ENCODE assay signal across 16 cellular contexts in the genomic region with DNA sequence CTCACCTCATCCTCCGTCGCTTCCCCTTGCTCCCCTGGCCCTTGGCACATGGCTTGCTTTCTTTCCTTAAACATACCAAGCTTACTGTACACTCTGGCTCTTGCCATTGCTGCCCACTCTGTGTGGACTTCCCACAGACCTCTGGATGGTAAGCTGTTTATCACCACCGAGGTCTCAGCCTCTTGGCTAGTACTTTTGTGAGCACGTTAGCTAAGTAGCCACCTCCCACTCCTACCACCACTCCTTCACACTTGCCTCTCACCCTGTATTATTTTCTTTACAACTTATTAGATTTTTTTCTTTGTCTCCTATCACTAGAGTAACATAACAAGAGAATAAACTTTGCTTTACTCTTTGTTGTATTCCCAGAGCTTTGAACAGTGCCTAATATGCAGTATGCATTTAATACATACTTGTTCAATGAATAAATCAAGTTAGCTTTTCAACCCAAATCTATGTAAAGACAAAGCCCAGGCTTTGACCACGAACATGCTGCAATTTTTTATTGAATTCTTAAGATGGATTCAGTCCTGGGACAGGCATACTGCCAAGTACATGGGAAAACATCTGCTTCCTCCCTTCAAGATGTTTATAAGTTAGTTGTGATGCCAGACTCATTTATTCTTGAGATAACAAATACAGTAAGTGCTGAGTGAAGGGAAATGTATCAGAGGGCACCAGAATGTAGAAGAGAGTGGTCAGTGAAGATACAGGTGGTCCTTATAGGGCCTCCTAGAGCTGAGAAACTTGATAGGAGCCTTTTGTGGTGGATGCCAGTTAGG. TPM values are rescaled to one million over a fixed set of nuclear protein-coding genes. Genes with fewer than 3 reads are reported as not detected.
DNase-seq lines count a peak whose midpoint lies in the region; ATAC-seq, FAIRE-seq and TF ChIP-seq lines count a peak whose summit lies in the region.
"Had no signal": no experiment of that assay in that cellular context is flagged by ENCODE, and none has a peak within 500 bp of the region (broad histone marks: within the 10 kb centered on the region; RNA-seq: fewer than 3 reads in every experiment).

No MANE protein-coding gene starts in this region.

- no peaks in the 10 kb centered on the region for H3K36me3 Mint-ChIP-seq in activated naive CD4-positive, alpha-beta T cell treated with anti-CD3 and anti-CD28 coated beads for 36 hours (ENCODE audit: low read depth)
- H3K36me3 Mint-ChIP-seq: CD14-positive monocyte had no signal

- H3K9ac ChIP-seq in K562 (ENCODE audit: insufficient read depth in 1 of 2, low read depth in 2 of 2, low read length in 2 of 2) (no peak overlapping the region), mesenchymal stem cell (ENCODE audit: low read length) (no peak overlapping the region)

- H2AFZ ChIP-seq in K562 (ENCODE audit: low read depth, low read length) = no peak overlapping the region
- H2AFZ ChIP-seq in mesenchymal stem cell (ENCODE audit: low read depth, low read length) = no peak overlapping the region

- peak overlapping the region; percentile 18 to 65 for H2BK12ac ChIP-seq in mesenchymal stem cell (ENCODE audit: low read length in 2 of 2)

- no peak overlapping the region for H3K27ac Mint-ChIP-seq in activated naive CD4-positive, alpha-beta T cell treated with anti-CD3 and anti-CD28 coated beads for 36 hours
- H3K27ac Mint-ChIP-seq: activated T-helper 2 cell treated with anti-CD3 and anti-CD28 coated beads, Interferon-gamma antibody, Interleukin-2, Interleukin-4, amounts not matched to agents 10 μg/mL and 5 μg/mL and 100 μg/mL, durations not matched to agents 14 hours and 24 hours and 36 hours; CD14-positive monocyte had no signal

- H3K27me3 Mint-ChIP-seq in activated naive CD4-positive, alpha-beta T cell treated with anti-CD3 and anti-CD28 coated beads for 36 hours (ENCODE audit: low read depth) = peaks cover 34% of the 10 kb centered on the region

- H3K14ac ChIP-seq in mesenchymal stem cell (ENCODE audit: low read length in 2 of 2) = no peak overlapping the region

- no peak overlapping the region for H2BK5ac ChIP-seq in mesenchymal stem cell (ENCODE audit: low read depth, low read length, poor library complexity, severe bottlenecking)

- peak overlapping the region; percentile 19 for H4K8ac ChIP-seq in mesenchymal stem cell (ENCODE audit: low read length)

- no peaks in the 10 kb centered on the region for H3K79me1 ChIP-seq in mesenchymal stem cell (replicated peaks; ENCODE audit: low read length, poor library complexity, severe bottlenecking)

- H3K23ac ChIP-seq in mesenchymal stem cell (ENCODE audit: low read length in 2 of 2) = peak overlapping the region in 1 of 2 experiments; percentile 6

- peak overlapping the region; percentile 46 to 67 for H3K18ac ChIP-seq in mesenchymal stem cell (ENCODE audit: low read depth in 1 of 2, low read length in 2 of 2)

- H3K4me3 Mint-ChIP-seq in activated naive CD4-positive, alpha-beta T cell treated with anti-CD3 and anti-CD28 coated beads for 36 hours = no peak overlapping the region
- H3K4me3 Mint-ChIP-seq: CD14-positive monocyte had no signal

- no TSS peak for BruUV-seq in K562 (replicated peaks; lab: Mats Ljungman, UMichigan)

- no peak overlapping the region for H3K4me3 ChIP-seq in AG10803 (ENCODE audit: low read length)
- H3K4me3 ChIP-seq in HEK293 (ENCODE audit: low read depth, low read length) = no peak overlapping the region
- H3K4me3 ChIP-seq in K562 = no peak overlapping the region
- peak overlapping the region in 1 of 2 experiments; percentile 0 for H3K4me3 ChIP-seq in mesenchymal stem cell (ENCODE audit: insufficient read depth in 1 of 2, low read depth in 1 of 2, low read length in 2 of 2)
- H3K4me3 ChIP-seq: breast epithelium, prostate gland had no signal

- no peaks in the 10 kb centered on the region for H4K20me1 ChIP-seq in K562 (replicated peaks; ENCODE audit: control insufficient read depth, insufficient read depth, low read length)

- peak; percentile 94 for DNase-seq in AG10803 (ENCODE audit: low read depth)
- no peak for DNase-seq in K562 (ENCODE audit: extremely low read depth in 1 of 4, low spot score in 3 of 4)
- DNase-seq in mesenchymal stem cell = peak; percentile 70
- no peak for DNase-seq in activated naive CD4-positive, alpha-beta T cell treated with anti-CD3 and anti-CD28 coated beads for 36 hours
- no peak for DNase-seq in NAMALWA (ENCODE audit: low spot score)
- DNase-seq: activated CD4-positive, alpha-beta T cell treated with anti-CD3 and anti-CD28 coated beads, Interleukin-2, amount 50 U/mL, for 48 hours; NCI-H1417 treated with DMSO at 0.1 percent for 48 hours; stimulated activated CD4-positive, alpha-beta T cell treated with anti-CD3 and anti-CD28 coated beads, Interleukin-2, amount 100 ng/mL, for 24 hours had no signal

- H3K4me2 ChIP-seq in K562 (ENCODE audit: insufficient read depth, low read length) = no peak overlapping the region
- H3K4me2 ChIP-seq in mesenchymal stem cell (ENCODE audit: low read length, poor library complexity, severe bottlenecking) = no peak overlapping the region

- H3K4me1 ChIP-seq in HEK293 (ENCODE audit: control insufficient read depth, insufficient read depth, low read length) = no peaks in the 10 kb centered on the region
- no peaks in the 10 kb centered on the region for H3K4me1 ChIP-seq in K562 (replicated peaks in 1 of 2; ENCODE audit: control insufficient read depth in 2 of 2, insufficient read depth in 2 of 2, low read length in 2 of 2)
- H3K4me1 ChIP-seq in mesenchymal stem cell (ENCODE audit: control insufficient read depth, insufficient read depth, low read depth, low read length) = peaks cover 3% of the 10 kb centered on the region
- H3K4me1 ChIP-seq: breast epithelium, prostate gland had no signal

- ATAC-seq in K562 (no peak), HG02759 (IDR thresholded peaks at IDR 0.05; ENCODE audit: unreplicated experiment) (no peak), HG02840 (IDR thresholded peaks at IDR 0.05; ENCODE audit: low FRiP score, unreplicated experiment) (no peak)

- intact Hi-C loops in K562 (cut with micrococcal nuclease) = no loop called here
- intact Hi-C loops in activated naive CD4-positive, alpha-beta T cell treated with anti-CD3 and anti-CD28 coated beads for 36 hours (cut with micrococcal nuclease) = no loop called here

- no peaks in the 10 kb centered on the region for H3K4me1 Mint-ChIP-seq in activated naive CD4-positive, alpha-beta T cell treated with anti-CD3 and anti-CD28 coated beads for 36 hours (ENCODE audit: low read depth)

- TF ChIP-seq CTCF in AG10803 (conservative IDR thresholded peaks at IDR 0.05; ENCODE audit: low read length) (no peak), HEK293 (tag by site-specific recombination; IDR thresholded peaks at IDR 0.05) (no peak), K562 (IDR thresholded peaks at IDR 0.05 in 2 of 3, conservative IDR thresholded peaks at IDR 0.05 in 1 of 3; ENCODE audit: insufficient read depth in 2 of 3, low read depth in 1 of 3, low read length in 3 of 3) (no peak)

- WGBS in K562 (ENCODE audit: insufficient coverage, low coverage, missing lambda C conversion rate) = 0% methylated on average over 5 of the region's 5 CpGs
- WGBS in mesenchymal stem cell = 66% methylated on average over 5 of the region's 5 CpGs

- H4K91ac ChIP-seq in mesenchymal stem cell (ENCODE audit: low read length) = peak overlapping the region; percentile 18

- H2BK15ac ChIP-seq in mesenchymal stem cell (ENCODE audit: low read depth, poor library complexity, severe bottlenecking) = no peak overlapping the region

- no peaks in the 10 kb centered on the region for H3K9me1 ChIP-seq in K562 (ENCODE audit: control insufficient read depth, insufficient read depth, low read length)

- no peaks in the 10 kb centered on the region for H3K9me3 ChIP-seq in HEK293 (ENCODE audit: control insufficient read depth, insufficient read depth, low read depth, low read length)
- no peaks in the 10 kb centered on the region for H3K9me3 ChIP-seq in K562 (replicated peaks; ENCODE audit: control insufficient read depth, insufficient read depth, low read depth, low read length)
- H3K9me3 ChIP-seq in mesenchymal stem cell (ENCODE audit: control insufficient read depth, low read length) = no peaks in the 10 kb centered on the region
- H3K9me3 ChIP-seq: breast epithelium, prostate gland had no signal

- H3K9me3 Mint-ChIP-seq in activated naive CD4-positive, alpha-beta T cell treated with anti-CD3 and anti-CD28 coated beads for 36 hours = no peaks in the 10 kb centered on the region
- H3K9me3 Mint-ChIP-seq: activated T-helper 2 cell treated with anti-CD3 and anti-CD28 coated beads, Interferon-gamma antibody, Interleukin-2, Interleukin-4, amounts not matched to agents 10 μg/mL and 5 μg/mL and 100 μg/mL, durations not matched to agents 14 hours and 24 hours and 36 hours had no signal

- H3K27ac ChIP-seq in HEK293 (ENCODE audit: extremely low read depth, low read depth, low read length) (no peak overlapping the region), K562 (ENCODE audit: extremely low read depth, low read depth, low read length) (no peak overlapping the region), mesenchymal stem cell (ENCODE audit: low read length, poor library complexity, severe bottlenecking) (no peak overlapping the region)
- H3K27ac ChIP-seq: breast epithelium, prostate gland had no signal

- POLR2A ChIA-PET in HEK293 (lab: Yijun Ruan, JAX) = no interaction called here
- POLR2A ChIA-PET in K562 (lab: Yijun Ruan, JAX) = interaction anchor here (1.0 kb wide), 1 partner anchor 21 kb away, joined by 3 read pairs; no protein-coding TSS in a partner anchor

- in situ Hi-C loops in K562 (cut with MboI) = no loop called here

- peak overlapping the region in 1 of 2 experiments; percentile 1 for H3K4ac ChIP-seq in mesenchymal stem cell (ENCODE audit: low read depth in 1 of 2, low read length in 2 of 2)

- no peak for TF ChIP-seq RAD21 in K562 (CRISPR knock-in tag; conservative IDR thresholded peaks at IDR 0.05 in 1 of 2, IDR thresholded peaks at IDR 0.05 in 1 of 2)

- TF ChIP-seq POLR2A in K562 (conservative IDR thresholded peaks at IDR 0.05) = no peak

- no peak overlapping the region for H2AK5ac ChIP-seq in mesenchymal stem cell (ENCODE audit: low read length, severe bottlenecking)

- H3K36me3 ChIP-seq in HEK293 (ENCODE audit: control insufficient read depth in 2 of 2, insufficient read depth in 1 of 2, low read length in 2 of 2) = no peaks in the 10 kb centered on the region
- no peaks in the 10 kb centered on the region for H3K36me3 ChIP-seq in K562 (ENCODE audit: control insufficient read depth, insufficient read depth, low read length)
- no peaks in the 10 kb centered on the region for H3K36me3 ChIP-seq in mesenchymal stem cell (ENCODE audit: control insufficient read depth in 1 of 2, insufficient read depth in 2 of 2, low read depth in 1 of 2, low read length in 2 of 2)
- H3K36me3 ChIP-seq: breast epithelium, prostate gland had no signal

- H2BK120ac ChIP-seq in mesenchymal stem cell (ENCODE audit: low read depth, low read length) = no peak overlapping the region

- CTCF ChIA-PET in HEK293 (lab: Yijun Ruan, JAX) (no interaction called here), K562 (lab: Yijun Ruan, JAX; ENCODE audit: low intra/inter-chr PET ratio) (no interaction called here)
- CTCF ChIA-PET in activated naive CD4-positive, alpha-beta T cell treated with anti-CD3 and anti-CD28 coated beads for 36 hours (lab: Charles Lee) = no interaction called here

- H3K79me2 ChIP-seq in K562 (ENCODE audit: control insufficient read depth, insufficient read depth, low read length) = no peaks in the 10 kb centered on the region

- TF ChIP-seq EP300 in K562 (IDR thresholded peaks at IDR 0.05; ENCODE audit: low read length) = no peak

- H3K27me3 ChIP-seq in K562 (ENCODE audit: control insufficient read depth in 2 of 2, insufficient read depth in 2 of 2, low read length in 2 of 2) = peaks cover 3 to 20% of the 10 kb centered on the region in 2 experiments; a peak in 3 of 5 replicates
- peaks cover 0 to 8% of the 10 kb centered on the region in 2 experiments for H3K27me3 ChIP-seq in mesenchymal stem cell (ENCODE audit: control insufficient read depth in 1 of 2, insufficient read depth in 1 of 2, low read length in 2 of 2)
- H3K27me3 ChIP-seq: breast epithelium had no signal

- no peak for FAIRE-seq in K562 (lab: Jason Lieb, UNC)

RNA-seq across cellular contexts. Expression of a gene that starts 24.9 kb away (rescaled TPM):
- total RNA-seq in K562 (2011; cell fraction: chromatin; rRNA removed; ENCODE audit: low replicate concordance) = not detected in 2 replicates
- not detected in 2 replicates for total RNA-seq in K562 (2011; cell fraction: nucleolus; rRNA removed)
- total RNA-seq in K562 (2011; cell fraction: nucleoplasm; rRNA removed) = not detected in 2 replicates
- total RNA-seq in K562 (2014; rRNA removed) (not detected in 2 replicates), K562 (2014; rRNA removed; fragmentation: Illumina TruSeq; extraction: Trizol) (not detected in 2 replicates), K562 (2015; rRNA removed; fragmentation: Illumina TruSeq; extraction: Trizol) (not detected in 2 replicates), K562 (2021) (not detected in 2 replicates)
- polyA plus RNA-seq in K562 (2011; rRNA removed) (not detected in 2 replicates), K562 (2014; fragmentation: Illumina TruSeq; extraction: Trizol) (not detected in 2 replicates), K562 (2014; fragmentation: Nextera tagmentation; extraction: Ambion mirVana) (not detected), K562 (2014; rRNA removed) (not detected in 2 replicates)
- not detected in 2 replicates for polyA plus RNA-seq in K562 (2011; cell fraction: cytosol; rRNA removed)
- not detected in 2 replicates for polyA plus RNA-seq in K562 (2011; cell fraction: nucleus; rRNA removed)
- polyA plus RNA-seq in K562 (2012) = not detected in 2 replicates
- polyA minus RNA-seq in K562 (2011; rRNA and poly(A)+ RNA removed) = not detected in 2 replicates
- polyA minus RNA-seq in K562 (2011; cell fraction: cytosol; rRNA and poly(A)+ RNA removed) = not detected in 2 replicates
- not detected in 2 replicates for polyA minus RNA-seq in K562 (2011; cell fraction: nucleus; rRNA and poly(A)+ RNA removed)
- polyA plus RNA-seq in mesenchymal stem cell (2013, experiment 1 of 2) = not detected
- polyA plus RNA-seq in mesenchymal stem cell (2013, experiment 2 of 2) = not detected
- not detected for total RNA-seq in activated naive CD4-positive, alpha-beta T cell treated with anti-CD3 and anti-CD28 coated beads for 36 hours
- total RNA-seq: activated T-helper 2 cell treated with anti-CD3 and anti-CD28 coated beads, Interferon-gamma antibody, Interleukin-2, Interleukin-4, amounts not matched to agents 10 μg/mL and 5 μg/mL and 100 μg/mL, durations not matched to agents 14 hours and 24 hours and 36 hours; breast epithelium; mesenteric fat pad; prostate gland had no signal
- polyA plus RNA-seq: CD14-positive monocyte had no signal

RNA-seq across cellular contexts. Expression of a gene that starts 37.4 kb away (rescaled TPM):
- total RNA-seq in K562 (2011; cell fraction: chromatin; rRNA removed; ENCODE audit: low replicate concordance) = 54.2 and 126 TPM in 2 replicates
- total RNA-seq in K562 (2011; cell fraction: nucleolus; rRNA removed) = 30.7 and 42.2 TPM in 2 replicates
- total RNA-seq in K562 (2011; cell fraction: nucleoplasm; rRNA removed) = 75.7 and 127 TPM in 2 replicates
- 17.7 and 21.4 TPM in 2 replicates for total RNA-seq in K562 (2014; rRNA removed)
- total RNA-seq in K562 (2014; rRNA removed; fragmentation: Illumina TruSeq; extraction: Trizol) = 32.6 and 38.2 TPM in 2 replicates
- 34.0 and 36.8 TPM in 2 replicates for total RNA-seq in K562 (2015; rRNA removed; fragmentation: Illumina TruSeq; extraction: Trizol)
- 28.2 and 29.7 TPM in 2 replicates for total RNA-seq in K562 (2021)
- polyA plus RNA-seq in K562 (2011; rRNA removed) = 28.6 and 39.7 TPM in 2 replicates
- polyA plus RNA-seq in K562 (2011; cell fraction: cytosol; rRNA removed) = 4.4 and 9.8 TPM in 2 replicates
- polyA plus RNA-seq in K562 (2011; cell fraction: nucleus; rRNA removed) = 60.0 and 68.3 TPM in 2 replicates
- 9.5 and 10.5 TPM in 2 replicates for polyA plus RNA-seq in K562 (2012)
- 24.1 and 24.5 TPM in 2 replicates for polyA plus RNA-seq in K562 (2014; fragmentation: Illumina TruSeq; extraction: Trizol)
- polyA plus RNA-seq in K562 (2014; fragmentation: Nextera tagmentation; extraction: Ambion mirVana) = 10 to 100 TPM in 1 of 2 experiments, 1 to 10 TPM in 1; 8.6 to 12.4 TPM
- polyA plus RNA-seq in K562 (2014; rRNA removed) = 16.5 and 21.6 TPM in 2 replicates
- polyA minus RNA-seq in K562 (2011; rRNA and poly(A)+ RNA removed) = 73.5 and 79.8 TPM in 2 replicates
- 14.7 and 19.9 TPM in 2 replicates for polyA minus RNA-seq in K562 (2011; cell fraction: cytosol; rRNA and poly(A)+ RNA removed)
- polyA minus RNA-seq in K562 (2011; cell fraction: nucleus; rRNA and poly(A)+ RNA removed) = 95.6 and 125 TPM in 2 replicates
- polyA plus RNA-seq in mesenchymal stem cell (2013, experiment 1 of 2) = 2.2 TPM
- polyA plus RNA-seq in mesenchymal stem cell (2013, experiment 2 of 2) = 2.6 TPM
- 10 to 100 TPM; 13.4 to 15.5 TPM for total RNA-seq in activated naive CD4-positive, alpha-beta T cell treated with anti-CD3 and anti-CD28 coated beads for 36 hours

RNA-seq across cellular contexts. Expression of a gene that starts 37.7 kb away (rescaled TPM):
- total RNA-seq in K562 (2011; cell fraction: chromatin; rRNA removed; ENCODE audit: low replicate concordance) = 22.2 and 131 TPM in 2 replicates
- 10.0 and 22.6 TPM in 2 replicates for total RNA-seq in K562 (2011; cell fraction: nucleolus; rRNA removed)
- total RNA-seq in K562 (2011; cell fraction: nucleoplasm; rRNA removed) = 41.6 and 60.6 TPM in 2 replicates
- total RNA-seq in K562 (2014; rRNA removed) (38.4 and 42.9 TPM in 2 replicates), K562 (2014; rRNA removed; fragmentation: Illumina TruSeq; extraction: Trizol) (71.1 and 84.3 TPM in 2 replicates), K562 (2015; rRNA removed; fragmentation: Illumina TruSeq; extraction: Trizol) (68.5 and 75.9 TPM in 2 replicates), K562 (2021) (46.6 and 51.5 TPM in 2 replicates)
- polyA plus RNA-seq in K562 (2011; rRNA removed) (34.3 and 47.7 TPM in 2 replicates), K562 (2014; fragmentation: Illumina TruSeq; extraction: Trizol) (41.8 and 55.6 TPM in 2 replicates), K562 (2014; fragmentation: Nextera tagmentation; extraction: Ambion mirVana) (10 to 100 TPM; 14.2 to 18.5 TPM), K562 (2014; rRNA removed) (41.1 and 44.1 TPM in 2 replicates)
- polyA plus RNA-seq in K562 (2011; cell fraction: cytosol; rRNA removed) = 5.4 and 9.5 TPM in 2 replicates
- polyA plus RNA-seq in K562 (2011; cell fraction: nucleus; rRNA removed) = 29.0 and 39.5 TPM in 2 replicates
- 26.0 and 28.2 TPM in 2 replicates for polyA plus RNA-seq in K562 (2012)
- 87.7 and 95.2 TPM in 2 replicates for polyA minus RNA-seq in K562 (2011; rRNA and poly(A)+ RNA removed)
- polyA minus RNA-seq in K562 (2011; cell fraction: cytosol; rRNA and poly(A)+ RNA removed) = 15.2 and 27.7 TPM in 2 replicates
- 34.5 and 60.3 TPM in 2 replicates for polyA minus RNA-seq in K562 (2011; cell fraction: nucleus; rRNA and poly(A)+ RNA removed)
- 21.0 TPM for polyA plus RNA-seq in mesenchymal stem cell (2013, experiment 1 of 2)
- polyA plus RNA-seq in mesenchymal stem cell (2013, experiment 2 of 2) = 21.2 TPM
- 10 to 100 TPM; 21.6 to 22.8 TPM for total RNA-seq in activated naive CD4-positive, alpha-beta T cell treated with anti-CD3 and anti-CD28 coated beads for 36 hours

Comparison
In these comparisons a context has a peak if more than half of its experiments do, and no peak if none do; other contexts are left out.
1. DNase-seq: peak in AG10803 (single experiment) and mesenchymal stem cell (single experiment); none in K562 (0 of 4), activated naive CD4-positive, alpha-beta T cell treated with anti-CD3 and anti-CD28 coated beads for 36 hours (single experiment) and NAMALWA (single experiment).